In the genomic region with DNA sequence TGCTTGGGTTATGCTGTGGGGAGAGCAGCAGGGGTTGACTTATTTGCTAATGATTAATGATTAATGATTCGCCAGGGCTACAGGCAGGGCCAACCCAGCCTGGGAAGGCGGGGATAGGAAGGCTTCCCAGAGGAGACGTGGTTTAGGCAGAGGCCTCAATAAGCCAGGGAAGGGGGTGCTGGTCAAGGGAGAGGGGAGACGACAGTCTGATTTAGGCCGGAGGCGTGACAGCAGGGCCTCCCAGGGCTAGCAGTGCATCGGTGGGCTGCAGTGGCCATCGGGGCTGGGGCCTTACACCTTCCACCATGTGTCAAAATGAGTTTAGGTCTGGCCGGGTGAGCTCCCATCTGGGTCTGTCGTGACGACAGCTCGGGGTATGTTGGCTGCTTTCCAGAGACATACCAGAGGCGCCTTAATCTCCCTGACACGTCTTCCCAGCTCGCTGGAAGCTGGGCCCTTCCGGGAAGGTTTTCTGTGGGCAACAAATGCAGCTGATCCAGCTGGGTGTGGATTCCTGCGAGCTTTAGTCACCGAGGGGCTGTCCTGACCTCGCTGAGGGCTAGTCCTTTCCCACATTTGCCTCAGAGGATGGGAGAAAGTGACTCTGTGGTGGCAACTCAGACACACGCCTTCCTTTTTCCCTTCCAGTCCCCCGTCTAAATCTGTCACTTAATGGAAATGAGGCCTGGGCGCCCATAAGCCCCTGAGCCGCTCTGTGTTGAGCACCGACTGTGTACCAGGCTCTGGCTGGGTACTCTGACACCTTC, we compare ENCODE assay signal across 1 cellular context.
TF ChIP-seq lines count a peak whose summit lies in the region.

No MANE protein-coding gene starts in this region.

TF ChIP-seq in HepG2, 621 proteins besides CTCF, POLR2A, EP300 and RAD21 (continued from another document and continues in another):
- TF ChIP-seq MLLT10 (CRISPR knock-in tag; IDR thresholded peaks at IDR 0.05): no peak
- peak; percentile 51; the same call in 1 of the 2 replicates for TF ChIP-seq KAT7 (CRISPR knock-in tag; IDR thresholded peaks at IDR 0.05; ENCODE audit: borderline replicate concordance)
- TF ChIP-seq, protein P1, sequence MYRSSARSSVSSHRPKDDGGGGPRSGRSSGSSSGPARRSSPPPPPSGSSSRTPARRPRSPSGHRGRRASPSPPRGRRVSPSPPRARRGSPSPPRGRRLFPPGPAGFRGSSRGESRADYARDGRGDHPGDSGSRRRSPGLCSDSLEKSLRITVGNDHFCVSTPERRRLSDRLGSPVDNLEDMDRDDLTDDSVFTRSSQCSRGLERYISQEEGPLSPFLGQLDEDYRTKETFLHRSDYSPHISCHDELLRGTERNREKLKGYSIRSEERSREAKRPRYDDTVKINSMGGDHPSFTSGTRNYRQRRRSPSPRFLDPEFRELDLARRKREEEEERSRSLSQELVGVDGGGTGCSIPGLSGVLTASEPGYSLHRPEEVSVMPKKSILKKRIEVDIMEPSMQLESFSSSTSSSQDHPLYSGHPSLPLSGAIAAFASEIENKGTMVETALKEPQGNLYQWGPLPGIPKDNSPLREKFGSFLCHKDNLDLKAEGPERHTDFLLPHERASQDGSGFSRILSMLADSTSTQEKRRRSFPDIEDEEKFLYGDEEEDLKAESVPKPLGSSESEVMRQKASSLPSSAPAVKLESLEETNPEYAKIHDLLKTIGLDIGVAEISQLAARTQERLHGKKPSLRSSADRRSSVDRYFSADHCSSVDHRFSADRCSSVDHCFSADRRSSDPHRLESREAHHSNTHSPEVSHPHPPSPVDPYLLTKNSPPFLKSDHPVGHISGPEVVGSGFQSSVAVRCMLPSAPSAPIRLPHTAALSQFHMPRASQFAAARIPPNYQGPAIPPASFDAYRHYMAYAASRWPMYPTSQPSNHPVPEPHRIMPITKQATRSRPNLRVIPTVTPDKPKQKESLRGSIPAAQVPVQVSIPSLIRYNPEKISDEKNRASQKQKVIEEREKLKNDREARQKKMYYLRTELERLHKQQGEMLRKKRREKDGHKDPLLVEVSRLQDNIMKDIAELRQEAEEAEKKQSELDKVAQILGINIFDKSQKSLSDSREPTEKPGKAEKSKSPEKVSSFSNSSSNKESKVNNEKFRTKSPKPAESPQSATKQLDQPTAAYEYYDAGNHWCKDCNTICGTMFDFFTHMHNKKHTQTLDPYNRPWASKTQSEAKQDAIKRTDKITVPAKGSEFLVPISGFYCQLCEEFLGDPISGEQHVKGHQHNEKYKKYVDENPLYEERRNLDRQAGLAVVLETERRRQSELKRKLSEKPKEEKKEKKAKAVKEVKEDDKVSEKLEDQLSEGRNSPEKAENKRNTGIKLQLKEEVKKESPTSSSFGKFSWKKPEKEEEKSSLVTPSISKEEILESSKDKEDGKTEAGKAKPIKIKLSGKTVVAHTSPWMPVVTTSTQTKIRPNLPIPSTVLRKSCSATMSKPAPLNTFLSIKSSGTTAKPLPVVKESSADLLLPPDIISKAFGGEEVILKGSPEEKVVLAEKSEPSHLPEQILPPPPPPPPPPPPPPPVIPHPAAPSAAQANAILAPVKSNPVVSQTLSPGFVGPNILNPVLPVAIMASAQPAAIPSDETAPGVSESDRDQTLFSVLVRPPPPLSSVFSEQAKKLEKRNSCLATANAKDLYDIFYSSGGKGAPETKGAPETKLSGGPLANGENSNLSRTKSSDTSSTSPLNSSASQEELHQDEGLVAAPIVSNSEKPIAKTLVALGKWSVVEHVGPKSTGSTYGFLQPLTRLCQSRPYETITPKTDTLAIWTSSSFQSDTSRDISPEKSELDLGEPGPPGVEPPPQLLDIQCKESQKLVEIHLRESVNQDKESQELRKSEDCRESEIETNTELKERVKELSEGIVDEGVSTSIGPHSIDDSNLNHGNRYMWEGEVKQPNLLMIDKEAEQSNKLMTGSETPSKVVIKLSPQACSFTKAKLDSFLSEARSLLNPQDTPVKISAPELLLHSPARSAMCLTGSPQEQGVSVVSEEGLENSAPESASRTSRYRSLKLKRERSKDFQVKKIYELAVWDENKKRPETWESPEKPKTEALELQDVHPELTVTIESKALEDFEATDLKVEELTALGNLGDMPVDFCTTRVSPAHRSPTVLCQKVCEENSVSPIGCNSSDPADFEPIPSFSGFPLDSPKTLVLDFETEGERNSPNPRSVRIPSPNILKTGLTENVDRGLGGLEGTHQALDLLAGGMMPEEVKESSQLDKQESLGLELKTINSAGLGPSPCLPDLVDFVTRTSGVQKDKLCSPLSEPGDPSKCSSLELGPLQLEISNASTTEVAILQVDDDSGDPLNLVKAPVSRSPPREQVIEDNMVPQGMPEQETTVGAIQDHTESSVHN (CRISPR knock-in tag; IDR thresholded peaks at IDR 0.05): 0 out of 2 replicates have a peak, but pooled peaks have one; percentile 73
- TF ChIP-seq PITX1 (CRISPR knock-in tag; IDR thresholded peaks at IDR 0.05): peak; percentile 73; the same call in 1 of the 2 replicates
- TF ChIP-seq, protein P2, sequence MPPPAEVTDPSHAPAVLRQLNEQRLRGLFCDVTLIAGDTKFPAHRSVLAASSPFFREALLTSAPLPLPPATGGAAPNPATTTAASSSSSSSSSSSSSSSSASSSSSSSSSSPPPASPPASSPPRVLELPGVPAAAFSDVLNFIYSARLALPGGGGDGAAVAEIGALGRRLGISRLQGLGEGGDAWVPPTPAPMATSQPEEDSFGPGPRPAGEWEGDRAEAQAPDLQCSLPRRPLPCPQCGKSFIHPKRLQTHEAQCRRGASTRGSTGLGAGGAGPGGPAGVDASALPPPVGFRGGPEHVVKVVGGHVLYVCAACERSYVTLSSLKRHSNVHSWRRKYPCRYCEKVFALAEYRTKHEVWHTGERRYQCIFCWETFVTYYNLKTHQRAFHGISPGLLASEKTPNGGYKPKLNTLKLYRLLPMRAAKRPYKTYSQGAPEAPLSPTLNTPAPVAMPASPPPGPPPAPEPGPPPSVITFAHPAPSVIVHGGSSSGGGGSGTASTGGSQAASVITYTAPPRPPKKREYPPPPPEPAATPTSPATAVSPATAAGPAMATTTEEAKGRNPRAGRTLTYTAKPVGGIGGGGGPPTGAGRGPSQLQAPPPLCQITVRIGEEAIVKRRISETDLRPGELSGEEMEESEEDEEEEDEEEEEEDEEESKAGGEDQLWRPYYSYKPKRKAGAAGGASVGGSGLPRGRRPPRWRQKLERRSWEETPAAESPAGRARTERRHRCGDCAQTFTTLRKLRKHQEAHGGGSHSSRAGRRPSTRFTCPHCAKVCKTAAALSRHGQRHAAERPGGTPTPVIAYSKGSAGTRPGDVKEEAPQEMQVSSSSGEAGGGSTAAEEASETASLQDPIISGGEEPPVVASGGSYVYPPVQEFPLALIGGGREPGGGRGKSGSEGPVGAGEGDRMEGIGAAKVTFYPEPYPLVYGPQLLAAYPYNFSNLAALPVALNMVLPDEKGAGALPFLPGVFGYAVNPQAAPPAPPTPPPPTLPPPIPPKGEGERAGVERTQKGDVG (CRISPR knock-in tag; IDR thresholded peaks at IDR 0.05; ENCODE audit: borderline replicate concordance): peak; percentile 74; the same call in 1 of the 2 replicates
- TF ChIP-seq U2AF2 (IDR thresholded peaks at IDR 0.05; ENCODE audit: low read depth, low read length): no peak
- TF ChIP-seq ZNF550 (CRISPR knock-in tag; IDR thresholded peaks at IDR 0.05; ENCODE audit: borderline replicate concordance): no peak
- TF ChIP-seq SP1 (IDR thresholded peaks at IDR 0.05): no peak
- TF ChIP-seq SP1 (CRISPR knock-in tag; IDR thresholded peaks at IDR 0.05): 0 out of 2 replicates have a peak, but pooled peaks have one; percentile 5
- peak; percentile 68; the same call in 1 of the 2 replicates for TF ChIP-seq ZNF333 (CRISPR knock-in tag; IDR thresholded peaks at IDR 0.05; ENCODE audit: borderline replicate concordance)
- peak; percentile 91; the same call in 1 of the 2 replicates for TF ChIP-seq SATB2 (CRISPR knock-in tag; IDR thresholded peaks at IDR 0.05)
- no peak; the same call in 1 of the 2 replicates for TF ChIP-seq ZNF670 (CRISPR knock-in tag; IDR thresholded peaks at IDR 0.05; ENCODE audit: borderline replicate concordance)
- TF ChIP-seq ZNF644 (CRISPR knock-in tag; IDR thresholded peaks at IDR 0.05; ENCODE audit: low read depth): peak; percentile 33; the same call in 1 of the 2 replicates
- peak; percentile 83 for TF ChIP-seq ZNF350 (CRISPR knock-in tag; IDR thresholded peaks at IDR 0.05; ENCODE audit: borderline replicate concordance, low read depth)
- 0 out of 2 replicates have a peak, but pooled peaks have one; percentile 18 for TF ChIP-seq SIX4 (CRISPR knock-in tag; IDR thresholded peaks at IDR 0.05)
- TF ChIP-seq MTF1 (CRISPR knock-in tag; IDR thresholded peaks at IDR 0.05): no peak
- 0 out of 2 replicates have a peak, but pooled peaks have one; percentile 72 for TF ChIP-seq ZNF230 (CRISPR knock-in tag; IDR thresholded peaks at IDR 0.05)
- no peak for TF ChIP-seq RAD51 (IDR thresholded peaks at IDR 0.05; ENCODE audit: borderline replicate concordance)
- TF ChIP-seq, protein P3, sequence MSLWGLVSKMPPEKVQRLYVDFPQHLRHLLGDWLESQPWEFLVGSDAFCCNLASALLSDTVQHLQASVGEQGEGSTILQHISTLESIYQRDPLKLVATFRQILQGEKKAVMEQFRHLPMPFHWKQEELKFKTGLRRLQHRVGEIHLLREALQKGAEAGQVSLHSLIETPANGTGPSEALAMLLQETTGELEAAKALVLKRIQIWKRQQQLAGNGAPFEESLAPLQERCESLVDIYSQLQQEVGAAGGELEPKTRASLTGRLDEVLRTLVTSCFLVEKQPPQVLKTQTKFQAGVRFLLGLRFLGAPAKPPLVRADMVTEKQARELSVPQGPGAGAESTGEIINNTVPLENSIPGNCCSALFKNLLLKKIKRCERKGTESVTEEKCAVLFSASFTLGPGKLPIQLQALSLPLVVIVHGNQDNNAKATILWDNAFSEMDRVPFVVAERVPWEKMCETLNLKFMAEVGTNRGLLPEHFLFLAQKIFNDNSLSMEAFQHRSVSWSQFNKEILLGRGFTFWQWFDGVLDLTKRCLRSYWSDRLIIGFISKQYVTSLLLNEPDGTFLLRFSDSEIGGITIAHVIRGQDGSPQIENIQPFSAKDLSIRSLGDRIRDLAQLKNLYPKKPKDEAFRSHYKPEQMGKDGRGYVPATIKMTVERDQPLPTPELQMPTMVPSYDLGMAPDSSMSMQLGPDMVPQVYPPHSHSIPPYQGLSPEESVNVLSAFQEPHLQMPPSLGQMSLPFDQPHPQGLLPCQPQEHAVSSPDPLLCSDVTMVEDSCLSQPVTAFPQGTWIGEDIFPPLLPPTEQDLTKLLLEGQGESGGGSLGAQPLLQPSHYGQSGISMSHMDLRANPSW (CRISPR knock-in tag; IDR thresholded peaks at IDR 0.05; ENCODE audit: borderline replicate concordance): 0 out of 2 replicates have a peak, but pooled peaks have one; percentile 55
- no peak for TF ChIP-seq ZNF354B (CRISPR knock-in tag; IDR thresholded peaks at IDR 0.05)
- TF ChIP-seq SALL1 (CRISPR knock-in tag; IDR thresholded peaks at IDR 0.05): peak; percentile 90
- TF ChIP-seq POGZ (CRISPR knock-in tag; IDR thresholded peaks at IDR 0.05): peak; percentile 81
- peak; percentile 75 for TF ChIP-seq ZBTB38 (CRISPR knock-in tag; IDR thresholded peaks at IDR 0.05)
- TF ChIP-seq ETV5 (CRISPR knock-in tag; IDR thresholded peaks at IDR 0.05; ENCODE audit: borderline replicate concordance): peak; percentile 59; the same call in 1 of the 2 replicates
- TF ChIP-seq, protein P4, sequence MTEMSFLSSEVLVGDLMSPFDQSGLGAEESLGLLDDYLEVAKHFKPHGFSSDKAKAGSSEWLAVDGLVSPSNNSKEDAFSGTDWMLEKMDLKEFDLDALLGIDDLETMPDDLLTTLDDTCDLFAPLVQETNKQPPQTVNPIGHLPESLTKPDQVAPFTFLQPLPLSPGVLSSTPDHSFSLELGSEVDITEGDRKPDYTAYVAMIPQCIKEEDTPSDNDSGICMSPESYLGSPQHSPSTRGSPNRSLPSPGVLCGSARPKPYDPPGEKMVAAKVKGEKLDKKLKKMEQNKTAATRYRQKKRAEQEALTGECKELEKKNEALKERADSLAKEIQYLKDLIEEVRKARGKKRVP (CRISPR knock-in tag; IDR thresholded peaks at IDR 0.05): 0 out of 4 replicates have a peak, but pooled peaks of 1 of the 2 experiments have one; percentile 8
- TF ChIP-seq ZNF75D (CRISPR knock-in tag; IDR thresholded peaks at IDR 0.05; ENCODE audit: borderline replicate concordance): no peak
- TF ChIP-seq EHMT2 (IDR thresholded peaks at IDR 0.05; ENCODE audit: borderline replicate concordance, low read depth, low read length): no peak
- TF ChIP-seq, protein P5, sequence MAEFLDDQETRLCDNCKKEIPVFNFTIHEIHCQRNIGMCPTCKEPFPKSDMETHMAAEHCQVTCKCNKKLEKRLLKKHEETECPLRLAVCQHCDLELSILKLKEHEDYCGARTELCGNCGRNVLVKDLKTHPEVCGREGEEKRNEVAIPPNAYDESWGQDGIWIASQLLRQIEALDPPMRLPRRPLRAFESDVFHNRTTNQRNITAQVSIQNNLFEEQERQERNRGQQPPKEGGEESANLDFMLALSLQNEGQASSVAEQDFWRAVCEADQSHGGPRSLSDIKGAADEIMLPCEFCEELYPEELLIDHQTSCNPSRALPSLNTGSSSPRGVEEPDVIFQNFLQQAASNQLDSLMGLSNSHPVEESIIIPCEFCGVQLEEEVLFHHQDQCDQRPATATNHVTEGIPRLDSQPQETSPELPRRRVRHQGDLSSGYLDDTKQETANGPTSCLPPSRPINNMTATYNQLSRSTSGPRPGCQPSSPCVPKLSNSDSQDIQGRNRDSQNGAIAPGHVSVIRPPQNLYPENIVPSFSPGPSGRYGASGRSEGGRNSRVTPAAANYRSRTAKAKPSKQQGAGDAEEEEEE (CRISPR knock-in tag; IDR thresholded peaks at IDR 0.05; ENCODE audit: borderline replicate concordance): no peak
- peak; percentile 78; the same call in 1 of the 2 replicates for TF ChIP-seq HNRNPUL1 (IDR thresholded peaks at IDR 0.05; ENCODE audit: low read depth, low read length)
- no peak for TF ChIP-seq ZNF10 (CRISPR knock-in tag; IDR thresholded peaks at IDR 0.05; ENCODE audit: borderline replicate concordance, low read depth)
- no peak for TF ChIP-seq ZNF547 (CRISPR knock-in tag; IDR thresholded peaks at IDR 0.05)
- TF ChIP-seq MIER2 (CRISPR knock-in tag; IDR thresholded peaks at IDR 0.05): 0 out of 2 replicates have a peak, but pooled peaks have one; percentile 15
- TF ChIP-seq, protein P6, sequence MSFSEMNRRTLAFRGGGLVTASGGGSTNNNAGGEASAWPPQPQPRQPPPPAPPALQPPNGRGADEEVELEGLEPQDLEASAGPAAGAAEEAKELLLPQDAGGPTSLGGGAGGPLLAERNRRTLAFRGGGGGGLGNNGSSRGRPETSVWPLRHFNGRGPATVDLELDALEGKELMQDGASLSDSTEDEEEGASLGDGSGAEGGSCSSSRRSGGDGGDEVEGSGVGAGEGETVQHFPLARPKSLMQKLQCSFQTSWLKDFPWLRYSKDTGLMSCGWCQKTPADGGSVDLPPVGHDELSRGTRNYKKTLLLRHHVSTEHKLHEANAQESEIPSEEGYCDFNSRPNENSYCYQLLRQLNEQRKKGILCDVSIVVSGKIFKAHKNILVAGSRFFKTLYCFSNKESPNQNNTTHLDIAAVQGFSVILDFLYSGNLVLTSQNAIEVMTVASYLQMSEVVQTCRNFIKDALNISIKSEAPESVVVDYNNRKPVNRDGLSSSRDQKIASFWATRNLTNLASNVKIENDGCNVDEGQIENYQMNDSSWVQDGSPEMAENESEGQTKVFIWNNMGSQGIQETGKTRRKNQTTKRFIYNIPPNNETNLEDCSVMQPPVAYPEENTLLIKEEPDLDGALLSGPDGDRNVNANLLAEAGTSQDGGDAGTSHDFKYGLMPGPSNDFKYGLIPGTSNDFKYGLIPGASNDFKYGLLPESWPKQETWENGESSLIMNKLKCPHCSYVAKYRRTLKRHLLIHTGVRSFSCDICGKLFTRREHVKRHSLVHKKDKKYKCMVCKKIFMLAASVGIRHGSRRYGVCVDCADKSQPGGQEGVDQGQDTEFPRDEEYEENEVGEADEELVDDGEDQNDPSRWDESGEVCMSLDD (CRISPR knock-in tag; IDR thresholded peaks at IDR 0.05; ENCODE audit: borderline replicate concordance): peak; percentile 49; the same call in 1 of the 2 replicates
- no peak for TF ChIP-seq KDM1A (CRISPR knock-in tag; IDR thresholded peaks at IDR 0.05)
- TF ChIP-seq ZNF335 (CRISPR knock-in tag; IDR thresholded peaks at IDR 0.05): 0 out of 2 replicates have a peak, but pooled peaks have one; percentile 55
